In genomic region chr16:50706250-50706649, GRCh38 we compare ENCODE assay signal across 14 cellular contexts. TPM values are rescaled to one million over a fixed set of nuclear protein-coding genes. Genes with fewer than 3 reads are reported as not detected.
"Had no signal": no experiment of that assay in that cellular context is flagged by ENCODE, and none has a peak within 500 bp of the region (broad histone marks: within the 10 kb centered on the region; RNA-seq: fewer than 3 reads in every experiment).

No MANE protein-coding gene starts in this region.

- H3K27ac ChIP-seq: colonic mucosa, left lung, pancreas, spleen had no signal

- H3K27ac Mint-ChIP-seq: activated naive CD4-positive, alpha-beta T cell treated with anti-CD3 and anti-CD28 coated beads, Interleukin-2, amount 50 U/mL, for 24 hours had no signal

- H3K27me3 ChIP-seq: colonic mucosa, left lung, pancreas, spleen had no signal

- ATAC-seq: left lung, pancreas, sciatic nerve had no signal

- H3K4me3 ChIP-seq: colonic mucosa, left lung, pancreas, spleen had no signal

- H3K4me1 ChIP-seq: colonic mucosa, pancreas had no signal

- H3K27me3 Mint-ChIP-seq: activated naive CD4-positive, alpha-beta T cell treated with anti-CD3 and anti-CD28 coated beads, Interleukin-2, amount 50 U/mL, for 24 hours; naive B cell had no signal

- DNase-seq: activated effector memory CD4-positive, alpha-beta T cell treated with Interleukin-2 at 50 U/mL for 16 hours; amniotic stem cell; central memory CD4-positive, alpha-beta T cell; colonic mucosa; hippocampal formation; left lung; naive B cell; pancreas; spleen; T-helper 2 cell had no signal

- H3K4me3 Mint-ChIP-seq: activated naive CD4-positive, alpha-beta T cell treated with anti-CD3 and anti-CD28 coated beads, Interleukin-2, amount 50 U/mL, for 24 hours; naive B cell had no signal

- H3K36me3 ChIP-seq: colonic mucosa, pancreas had no signal

- H3K9me3 ChIP-seq: colonic mucosa, pancreas had no signal

RNA-seq across cellular contexts. Expression of gene SNX20, which starts 25.1 kb away (rescaled TPM):
- total RNA-seq: epithelial cell of proximal tubule, glomerular endothelial cell had no signal
